5 cellular contexts compared by ENCODE assay signal in genomic region chr18:51651761-51652160, GRCh38.
"Had no signal": no experiment of that assay in that cellular context is flagged by ENCODE, and none has a peak within 500 bp of the region (broad histone marks: within the 10 kb centered on the region; RNA-seq: fewer than 3 reads in every experiment).

No MANE protein-coding gene starts in this region.

- H3K27ac ChIP-seq: GM23248 had no signal

- H3K9ac ChIP-seq: GM23248 had no signal

- H3K4me3 ChIP-seq: GM23248 had no signal

- DNase-seq: GM23248, GOT3, H9, HCEC 1CT, KBM-7 had no signal
